In genomic region chr1:206940588-206940936, GRCh38 we compare ENCODE assay signal across 1 cellular context.
A peak's percentile ranks its signal among the peaks of the same experiment; 100 is the strongest.
TF ChIP-seq lines count a peak whose summit lies in the region.

No MANE protein-coding gene starts in this region.

TF ChIP-seq in K562, 482 proteins besides CTCF, POLR2A, EP300 and RAD21:
- TF ChIP-seq GTF2A2 (tag; IDR thresholded peaks at IDR 0.05) (no peak), CBFA2T3 (IDR thresholded peaks at IDR 0.05) (peak; percentile 57; the same call in 1 of the 2 replicates), SOX6 (IDR thresholded peaks at IDR 0.05) (peak; percentile 64), NR0B1 (IDR thresholded peaks at IDR 0.05; ENCODE audit: partially characterized antibody) (no peak), MEIS2 (IDR thresholded peaks at IDR 0.05; ENCODE audit: partially characterized antibody) (peak; percentile 47), KDM1A (IDR thresholded peaks at IDR 0.05) (peak; percentile 78 to 80), TCF3 (CRISPR knock-in tag; IDR thresholded peaks at IDR 0.05) (peak; percentile 53), NR4A1 (CRISPR knock-in tag; IDR thresholded peaks at IDR 0.05) (no peak), NR4A1 (tag; IDR thresholded peaks at IDR 0.05) (no peak), RCOR1 (IDR thresholded peaks at IDR 0.05; ENCODE audit: borderline replicate concordance in 1 of 2, low read depth in 2 of 2, low read length in 2 of 2) (peak in 1 of 2 experiments; percentile 67; a peak in 2 of 4 replicates), BCOR (IDR thresholded peaks at IDR 0.05) (no peak), ZNF395 (CRISPR knock-in tag; IDR thresholded peaks at IDR 0.05) (no peak)
